ENCODE assay signal across 13 cellular contexts in the genomic region with DNA sequence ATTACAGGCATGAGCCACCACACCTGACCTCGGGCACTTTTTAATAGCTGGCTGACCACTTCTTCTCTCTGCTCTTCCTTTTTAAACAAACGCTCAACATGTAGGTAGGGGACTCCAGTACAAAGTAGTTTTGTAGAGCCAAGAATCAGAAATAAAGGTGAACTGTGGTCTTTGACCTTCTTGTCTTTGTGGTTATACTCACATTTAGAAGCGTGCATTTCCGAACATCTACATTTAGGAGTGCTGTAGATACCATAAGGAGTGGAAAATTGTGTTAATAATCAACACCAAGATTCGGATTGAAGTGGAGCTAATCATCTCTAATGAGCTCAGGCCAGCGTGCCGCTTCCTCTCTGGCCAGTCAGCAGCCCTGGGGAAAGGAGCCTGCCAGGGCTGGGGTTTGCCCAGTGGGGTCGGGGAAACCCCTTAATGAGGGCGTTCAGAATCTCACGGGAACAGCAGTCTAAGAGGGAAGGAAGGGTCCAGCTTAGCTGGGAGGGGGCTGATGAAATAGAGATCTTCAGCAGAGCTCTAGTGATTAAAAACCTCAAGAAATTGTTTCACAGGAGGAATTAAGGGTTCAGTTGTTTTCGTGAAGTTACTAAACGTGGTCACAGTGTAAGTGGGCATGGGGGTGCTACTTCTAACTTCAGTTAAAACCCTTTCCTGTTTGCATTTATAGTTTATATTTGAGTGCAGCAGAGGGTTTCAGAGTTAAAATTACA.
DNase-seq lines count a peak whose midpoint lies in the region; ATAC-seq and TF ChIP-seq lines count a peak whose summit lies in the region.
"Had no signal": no experiment of that assay in that cellular context is flagged by ENCODE, and none has a peak within 500 bp of the region (broad histone marks: within the 10 kb centered on the region; RNA-seq: fewer than 3 reads in every experiment).

No MANE protein-coding gene starts in this region.

- H3K9me3 Mint-ChIP-seq in GM23338 = no peaks in the 10 kb centered on the region
- no peaks in the 10 kb centered on the region for H3K9me3 Mint-ChIP-seq in stimulated activated naive B cell treated with anti-CD40 and anti-IgM and Interleukin-4, amounts not matched to agents 10 μg/mL and 1 μg/mL and 100 μg/mL, for 72 hours
- H3K9me3 Mint-ChIP-seq: effector memory CD8-positive, alpha-beta T cell; HFFc6; naive thymus-derived CD8-positive, alpha-beta T cell had no signal

- no peak overlapping the region for H3K27ac ChIP-seq in GM23338 (ENCODE audit: low read depth)

- H3K36me3 ChIP-seq in GM23338 (ENCODE audit: insufficient read depth) = no peaks in the 10 kb centered on the region

- peaks cover 8% of the 10 kb centered on the region for H3K36me3 Mint-ChIP-seq in GM23338 (ENCODE audit: low read depth)
- peaks cover 8 to 22% of the 10 kb centered on the region in 2 donors for H3K36me3 Mint-ChIP-seq in stimulated activated naive B cell treated with anti-CD40 and anti-IgM and Interleukin-4, amounts not matched to agents 10 μg/mL and 1 μg/mL and 100 μg/mL, for 72 hours
- H3K36me3 Mint-ChIP-seq: activated naive CD8-positive, alpha-beta T cell; naive thymus-derived CD8-positive, alpha-beta T cell had no signal

- no peak for TF ChIP-seq CTCF in GM23338 (conservative IDR thresholded peaks at IDR 0.05; ENCODE audit: low read depth in 2 of 2)

- 0 out of 2 replicates have a peak, but pooled peaks cover 7% of the 10 kb centered on the region for H3K79me2 ChIP-seq in GM23338 (replicated peaks; ENCODE audit: insufficient read depth)

- H3K27me3 ChIP-seq in GM23338 (ENCODE audit: insufficient read depth) = no peaks in the 10 kb centered on the region

- H3K4me1 Mint-ChIP-seq in GM23338 = peaks cover 8% of the 10 kb centered on the region; the same call in 2 of the 3 replicates
- peaks cover 29 to 62% of the 10 kb centered on the region in 2 donors for H3K4me1 Mint-ChIP-seq in stimulated activated naive B cell treated with anti-CD40 and anti-IgM and Interleukin-4, amounts not matched to agents 10 μg/mL and 1 μg/mL and 100 μg/mL, for 72 hours

- ATAC-seq in GM19023 (IDR thresholded peaks at IDR 0.05; ENCODE audit: unreplicated experiment) = peak; percentile 92
- no peak for ATAC-seq in GM23338
- peak; percentile 88 for ATAC-seq in HG03354 (IDR thresholded peaks at IDR 0.05; ENCODE audit: poor library complexity, severe bottlenecking, unreplicated experiment)
- ATAC-seq in stimulated activated naive B cell treated with anti-CD40 and anti-IgM and Interleukin-4, amounts not matched to agents 10 μg/mL and 1 μg/mL and 100 μg/mL, for 72 hours (replicated peaks) = peak; percentile 94 to 95
- ATAC-seq: effector memory CD8-positive, alpha-beta T cell; naive thymus-derived CD8-positive, alpha-beta T cell; Panc1 had no signal

- no peaks in the 10 kb centered on the region for H3K27me3 Mint-ChIP-seq in GM23338 (ENCODE audit: insufficient read depth, low read depth, poor library complexity)
- H3K27me3 Mint-ChIP-seq in stimulated activated naive B cell treated with anti-CD40 and anti-IgM and Interleukin-4, amounts not matched to agents 10 μg/mL and 1 μg/mL and 100 μg/mL, for 72 hours = no peaks in the 10 kb centered on the region
- H3K27me3 Mint-ChIP-seq: activated naive CD8-positive, alpha-beta T cell had no signal

- no peaks in the 10 kb centered on the region for H3F3A ChIP-seq in GM23338 (replicated peaks; ENCODE audit: low read depth)

- no peaks in the 10 kb centered on the region for H3K9me2 ChIP-seq in GM23338 (ENCODE audit: insufficient read depth)

- H3K4me2 ChIP-seq in GM23338 = no peak overlapping the region

- H3K27ac Mint-ChIP-seq in GM23338 = 0 out of 2 replicates have a peak overlapping the region, but pooled peaks have one; percentile 23
- peak overlapping the region; percentile 94 for H3K27ac Mint-ChIP-seq in stimulated activated naive B cell treated with anti-CD40 and anti-IgM and Interleukin-4, amounts not matched to agents 10 μg/mL and 1 μg/mL and 100 μg/mL, for 72 hours
- H3K27ac Mint-ChIP-seq: activated naive CD8-positive, alpha-beta T cell; effector memory CD8-positive, alpha-beta T cell; HFFc6 had no signal

- no peak overlapping the region for H2AFZ ChIP-seq in GM23338

- H4K20me1 ChIP-seq in GM23338 (replicated peaks; ENCODE audit: insufficient read depth) = no peaks in the 10 kb centered on the region

- no peak overlapping the region for H3K4me3 Mint-ChIP-seq in GM23338
- H3K4me3 Mint-ChIP-seq in stimulated activated naive B cell treated with anti-CD40 and anti-IgM and Interleukin-4, amounts not matched to agents 10 μg/mL and 1 μg/mL and 100 μg/mL, for 72 hours = peak overlapping the region; percentile 78 to 79
- H3K4me3 Mint-ChIP-seq: activated naive CD8-positive, alpha-beta T cell; effector memory CD8-positive, alpha-beta T cell; HFFc6 had no signal

- no peak overlapping the region for H3K4me3 ChIP-seq in GM23338

- no peaks in the 10 kb centered on the region for H3K4me1 ChIP-seq in GM23338 (ENCODE audit: insufficient read depth)

- no peak for DNase-seq in GM23338 (ENCODE audit: low spot score)
- DNase-seq in stimulated activated naive B cell treated with anti-CD40 and anti-IgM and Interleukin-4, amounts not matched to agents 10 μg/mL and 1 μg/mL and 100 μg/mL, for 72 hours = peak; percentile 83
- no peak for DNase-seq in activated CD4-positive, alpha-beta T cell treated with anti-CD3 and anti-CD28 coated beads, Interleukin-2, amount 50 U/mL, for 48 hours
- no peak for DNase-seq in stimulated activated CD8-positive, alpha-beta memory T cell treated with anti-CD3 and anti-CD28 coated beads, Interleukin-4, amount 100 ng/mL, for 48 hours
- DNase-seq in SIG-M5 treated with dmso at 0.1 percent for 504 hours (lab: John Stamatoyannopoulos, UW; ENCODE audit: unreplicated experiment) = no peak
- DNase-seq: effector memory CD8-positive, alpha-beta T cell; HFFc6; naive thymus-derived CD8-positive, alpha-beta T cell; NCI-H1417 had no signal

TF ChIP-seq in GM23338, 12 proteins besides CTCF, POLR2A, EP300 and RAD21 (continues in another document):
- TF ChIP-seq REST (IDR thresholded peaks at IDR 0.05; ENCODE audit: unreplicated experiment) = no peak
